ENCODE assay signal across 9 cellular contexts in the genomic region with DNA sequence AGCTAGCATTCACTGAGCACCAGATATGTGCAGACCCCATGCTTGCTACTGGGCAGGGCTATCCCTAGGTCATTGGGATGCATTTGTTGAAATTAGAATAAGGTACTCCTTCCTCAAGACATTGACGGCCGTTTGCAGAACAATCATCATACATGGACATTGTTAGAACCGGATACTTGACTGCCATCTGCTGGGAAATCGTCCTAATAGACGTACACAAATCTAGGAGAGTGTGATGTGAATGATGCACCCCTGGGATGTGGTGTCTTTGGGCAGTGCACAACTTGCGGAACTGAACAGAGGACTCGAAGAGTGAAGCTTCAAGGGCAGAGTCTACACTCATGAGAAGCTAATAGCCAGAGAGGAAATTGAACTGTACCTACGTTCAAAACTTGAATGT. TPM values are rescaled to one million over a fixed set of nuclear protein-coding genes. Genes with fewer than 3 reads are reported as not detected.
DNase-seq lines count a peak whose midpoint lies in the region; ATAC-seq and TF ChIP-seq lines count a peak whose summit lies in the region.
"Had no signal": no experiment of that assay in that cellular context is flagged by ENCODE, and none has a peak within 500 bp of the region (broad histone marks: within the 10 kb centered on the region; RNA-seq: fewer than 3 reads in every experiment).

No MANE protein-coding gene starts in this region.

- no peak overlapping the region for H4K8ac ChIP-seq in neuronal stem cell (ENCODE audit: low read depth, low read length)

- no peaks in the 10 kb centered on the region for H3K9me3 ChIP-seq in neuronal stem cell (replicated peaks in 1 of 2; ENCODE audit: control insufficient read depth in 2 of 2, insufficient read depth in 1 of 2, low read depth in 1 of 2, low read length in 2 of 2)

- no CpG with 5 or more reads among the region's 8 CpGs for WGBS in neuronal stem cell (ENCODE audit: extremely low coverage in 2 of 2, insufficient read length in 2 of 2, insufficient replicate concordance in 1 of 2), 2 donors

- no peaks in the 10 kb centered on the region for H3K36me3 ChIP-seq in neuronal stem cell (replicated peaks in 1 of 2; ENCODE audit: control insufficient read depth in 2 of 2, insufficient read depth in 2 of 2, low read length in 2 of 2)

- no peak overlapping the region for H3K14ac ChIP-seq in neuronal stem cell (ENCODE audit: low read length)

- H4K91ac ChIP-seq in neuronal stem cell (ENCODE audit: low read depth, low read length, poor library complexity), result no peak overlapping the region

- ATAC-seq in left colon, result peak; percentile 67

- no peaks in the 10 kb centered on the region for H3K79me1 ChIP-seq in neuronal stem cell (ENCODE audit: low read depth, low read length)

- peaks cover 0 to 3% (median 0%) of the 10 kb centered on the region in 3 experiments for H3K27me3 ChIP-seq in neuronal stem cell (ENCODE audit: control insufficient read depth in 3 of 3, insufficient read depth in 3 of 3, low read depth in 1 of 3, low read length in 3 of 3)

- peak; percentile 67 for TF ChIP-seq CTCF in LNCaP clone FGC (IDR thresholded peaks at IDR 0.05; ENCODE audit: control insufficient read depth, extremely low read depth, insufficient read depth)
- TF ChIP-seq CTCF in WI38 (IDR thresholded peaks at IDR 0.05; ENCODE audit: low read depth, low read length), result 0 out of 2 replicates have a peak, but pooled peaks have one; percentile 18

- no peak overlapping the region for H3K23ac ChIP-seq in neuronal stem cell (ENCODE audit: low read depth, low read length, poor library complexity)

- H2BK5ac ChIP-seq in neuronal stem cell (ENCODE audit: low read length), result no peak overlapping the region

- H3K4me3 ChIP-seq in LNCaP clone FGC (ENCODE audit: low read depth, low read length) (no peak overlapping the region), WI38 (ENCODE audit: low read depth, low read length) (no peak overlapping the region), neuronal stem cell (ENCODE audit: low read length in 2 of 2) (no peak overlapping the region)

- no peak overlapping the region for H3K27ac ChIP-seq in neuronal stem cell (replicated peaks; ENCODE audit: low read length)
- H3K27ac ChIP-seq: parathyroid adenoma had no signal

- no peak overlapping the region for H3K18ac ChIP-seq in neuronal stem cell (ENCODE audit: low read length)

- intact Hi-C loops in left colon (cut with DNase I, micrococcal nuclease), result loop anchor here in 1 of 2 donors (10.0 kb wide), 1 partner anchor 557 kb away; no protein-coding TSS in a partner anchor

- no peak overlapping the region for H3K9ac ChIP-seq in neuronal stem cell (ENCODE audit: low read depth, low read length, poor library complexity)
- H3K9ac ChIP-seq: parathyroid adenoma had no signal

- no peak overlapping the region for H3K4me2 ChIP-seq in neuronal stem cell (ENCODE audit: insufficient read depth, low read length, poor library complexity, severe bottlenecking)

- H2BK120ac ChIP-seq in neuronal stem cell (ENCODE audit: low read depth, low read length), result no peak overlapping the region

- no peak overlapping the region for H2AK5ac ChIP-seq in neuronal stem cell (ENCODE audit: low read depth, low read length)

- H3K4ac ChIP-seq in neuronal stem cell (ENCODE audit: low read length), result no peak overlapping the region

- H2AFZ ChIP-seq in neuronal stem cell (ENCODE audit: low read length), result no peak overlapping the region
- H2AFZ ChIP-seq: parathyroid adenoma had no signal

- no peaks in the 10 kb centered on the region for H3K4me1 ChIP-seq in neuronal stem cell (ENCODE audit: control insufficient read depth in 2 of 2, insufficient read depth in 1 of 2, low read depth in 1 of 2, low read length in 2 of 2)
- H3K4me1 ChIP-seq: parathyroid adenoma had no signal

- DNase-seq in NCI-H446 (lab: John Stamatoyannopoulos, UW), result peak; percentile 18 to 69
- no peak for DNase-seq in NCI-H446 treated with DMSO at 0.1 percent for 48 hours (lab: John Stamatoyannopoulos, UW)
- peak; percentile 35 for DNase-seq in LNCaP clone FGC (ENCODE audit: low read depth)
- no peak for DNase-seq in left colon
- no peak for DNase-seq in neuronal stem cell (ENCODE audit: low spot score)
- no peak for DNase-seq in islet precursor cell
- DNase-seq in ureter (ENCODE audit: low spot score), result no peak

- H2BK12ac ChIP-seq in neuronal stem cell (ENCODE audit: low read length), result no peak overlapping the region

- H2BK15ac ChIP-seq in neuronal stem cell (ENCODE audit: low read length), result no peak overlapping the region

RNA-seq across cellular contexts. Expression of gene MYO18B, which starts 35.9 kb away (rescaled TPM):
- total RNA-seq in left colon (under 1 TPM in 1 of 2 donors, not detected in 1; 0.03 TPM), ureter (0.34 TPM)
- 0.06 TPM for polyA plus RNA-seq in neuronal stem cell (2013, experiment 1 of 2)
- polyA plus RNA-seq in neuronal stem cell (2013, experiment 2 of 2), result 0.03 TPM

Comparison
In these comparisons a context has a peak if more than half of its experiments do, and no peak if none do; other contexts are left out.
1. DNase-seq: peak in NCI-H446 (2 of 2) and LNCaP clone FGC (single experiment); none in NCI-H446 treated with DMSO at 0.1 percent for 48 hours (single experiment), left colon (0 of 2), neuronal stem cell (single experiment), islet precursor cell (single experiment) and ureter (single experiment).